Comparison of ENCODE assay signal across 12 cellular contexts in the genomic region with DNA sequence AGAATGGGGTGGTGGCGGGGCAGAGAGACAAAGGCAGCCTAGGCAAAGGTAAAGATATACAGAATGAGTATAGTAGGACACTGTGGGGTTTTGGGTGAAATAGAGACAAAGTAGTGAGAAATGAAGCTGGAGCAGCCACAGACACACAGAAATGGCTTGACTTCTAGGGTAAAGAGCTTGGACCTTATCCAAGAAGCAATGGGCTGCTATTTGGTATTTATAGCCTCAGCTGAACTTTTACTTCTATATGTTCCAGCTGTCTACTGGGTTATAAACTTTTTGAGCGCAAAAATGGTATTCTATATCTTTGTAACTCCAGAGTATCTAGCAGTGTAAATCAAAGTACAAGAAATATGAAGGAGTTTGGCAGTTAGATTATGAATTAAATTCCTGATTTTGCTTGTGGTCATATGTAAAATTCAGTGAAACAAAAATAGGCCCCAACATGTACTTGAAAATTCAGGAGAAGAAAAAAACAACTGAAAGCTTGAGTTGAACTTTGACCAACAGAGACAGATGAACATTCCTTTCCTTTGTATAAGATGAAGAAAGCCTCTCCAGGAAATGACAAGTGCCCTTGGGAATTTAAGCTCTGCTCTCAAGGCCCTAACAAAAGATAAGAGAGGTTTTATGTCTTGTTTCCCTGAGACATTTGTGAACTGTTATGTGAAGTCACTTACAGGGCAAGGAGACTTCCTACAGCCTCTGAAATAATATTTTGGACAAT.
DNase-seq lines count a peak whose midpoint lies in the region; ATAC-seq and TF ChIP-seq lines count a peak whose summit lies in the region.
"Had no signal": no experiment of that assay in that cellular context is flagged by ENCODE, and none has a peak within 500 bp of the region (broad histone marks: within the 10 kb centered on the region; RNA-seq: fewer than 3 reads in every experiment).

No MANE protein-coding gene starts in this region.

- H3K4me3 ChIP-seq in HUES48 (ENCODE audit: low read depth, low read length) (peak overlapping the region; percentile 16; the same call in 1 of the 2 replicates), mammary epithelial cell (replicated peaks in 1 of 3; ENCODE audit: insufficient read depth in 1 of 3, low read depth in 2 of 3, low read length in 3 of 3) (no peak overlapping the region)
- H3K4me3 ChIP-seq: testis had no signal

- no peak for ATAC-seq in GM21528 (IDR thresholded peaks at IDR 0.05; ENCODE audit: low FRiP score, unreplicated experiment)

- BruUV-seq in mammary epithelial cell (replicated peaks; lab: Mats Ljungman, UMichigan): no TSS peak

- H2AFZ ChIP-seq in mammary epithelial cell (ENCODE audit: low read depth, low read length): peak overlapping the region; percentile 54

- dilution Hi-C loops in mammary epithelial cell (cut with HindIII; ENCODE audit: low sequenced_read_pairs): no loop called here

- in situ Hi-C loops in mammary epithelial cell (cut with MboI; ENCODE audit: low sequenced_read_pairs in 2 of 2): no loop called here

- DNase-seq in AG08396 (ENCODE audit: low spot score): peak; percentile 63
- peak; percentile 77 for DNase-seq in mammary epithelial cell
- DNase-seq in left kidney (ENCODE audit: low read depth, low spot score): peak; percentile 46
- DNase-seq in NCI-H1105 (lab: John Stamatoyannopoulos, UW): no peak
- DNase-seq in HuH-7.5 (ENCODE audit: low spot score): no peak
- DNase-seq in activated CD4-positive, alpha-beta T cell treated with anti-CD3 and anti-CD28 coated beads for 1 hour: no peak
- DNase-seq: activated T-cell treated with anti-CD3 and anti-CD28 coated beads, Interleukin-2, amount 50 U/mL, for 24 hours; SHP77 treated with DMSO at 0.1 percent for 48 hours; testis had no signal

- intact Hi-C loops in mammary epithelial cell (cut with micrococcal nuclease): loop anchor here (1.0 to 2.0 kb wide), 2 partner anchors 27 to 376 kb away; no protein-coding TSS in a partner anchor

- peak overlapping the region; percentile 71 for H3K4me2 ChIP-seq in mammary epithelial cell (ENCODE audit: insufficient read depth, low read depth, low read length)
- H3K4me2 ChIP-seq: KMS-11 had no signal

- CTCF ChIA-PET in mammary epithelial cell (lab: Charles Lee; ENCODE audit: low non-redundant PET): interaction anchor here (0.6 kb wide), 1 partner anchor 8 kb away, joined by 18 read pairs; no protein-coding TSS in a partner anchor

- H3K27ac ChIP-seq in HUES48 (ENCODE audit: low read depth, low read length) (peak overlapping the region; percentile 94), mammary epithelial cell (ENCODE audit: insufficient read depth, low read depth, low read length) (peak overlapping the region; percentile 60)
- H3K27ac ChIP-seq: KMS-11, testis had no signal

- H3K9ac ChIP-seq in HUES48 (ENCODE audit: low read depth, low read length) (peak overlapping the region; percentile 50), mammary epithelial cell (ENCODE audit: insufficient read depth, low read length) (no peak overlapping the region)
- H3K9ac ChIP-seq: KMS-11 had no signal

- H3K36me3 ChIP-seq in HUES48 (ENCODE audit: control insufficient read depth, insufficient read depth, low read length) (no peaks in the 10 kb centered on the region), mammary epithelial cell (ENCODE audit: insufficient read depth, low read length) (no peaks in the 10 kb centered on the region)

- H3K4me1 ChIP-seq in HUES48 (ENCODE audit: control insufficient read depth, insufficient read depth, low read length): peaks cover 36% of the 10 kb centered on the region
- H3K4me1 ChIP-seq in mammary epithelial cell (ENCODE audit: insufficient read depth, low read length): peaks cover 30% of the 10 kb centered on the region
- H3K4me1 ChIP-seq: testis had no signal

- 97% methylated on average over 2 of the region's 2 CpGs for WGBS in mammary epithelial cell (ENCODE audit: low coverage, missing lambda C conversion rate)

- no peak for TF ChIP-seq CTCF in mammary epithelial cell (conservative IDR thresholded peaks at IDR 0.05 in 1 of 2, IDR thresholded peaks at IDR 0.05 in 1 of 2; ENCODE audit: extremely low read depth in 1 of 2, insufficient read depth in 1 of 2, low read depth in 1 of 2, low read length in 2 of 2)

- H3K79me2 ChIP-seq in mammary epithelial cell (ENCODE audit: insufficient read depth, low read length): no peaks in the 10 kb centered on the region

- H3K27me3 ChIP-seq in HUES48 (ENCODE audit: control insufficient read depth, insufficient read depth, low read length): peaks cover 4% of the 10 kb centered on the region; the same call in 1 of the 2 replicates
- no peaks in the 10 kb centered on the region for H3K27me3 ChIP-seq in mammary epithelial cell (ENCODE audit: insufficient read depth, low read length)
- H3K27me3 ChIP-seq: testis had no signal

- no peaks in the 10 kb centered on the region for H4K20me1 ChIP-seq in mammary epithelial cell (ENCODE audit: insufficient read depth, low read length)

- 0 out of 2 replicates have a peak, but pooled peaks cover 5% of the 10 kb centered on the region for H3K9me3 ChIP-seq in HUES48 (ENCODE audit: control insufficient read depth, insufficient read depth, low read length)
- H3K9me3 ChIP-seq in mammary epithelial cell (replicated peaks; ENCODE audit: insufficient read depth, low read length): no peaks in the 10 kb centered on the region
- H3K9me3 ChIP-seq: testis had no signal

Comparison
In these comparisons a context has a peak if more than half of its experiments do, and no peak if none do; other contexts are left out.
1. DNase-seq: peak in AG08396 (single experiment), mammary epithelial cell (single experiment) and left kidney (single experiment); none in NCI-H1105 (single experiment), HuH-7.5 (single experiment) and activated CD4-positive, alpha-beta T cell treated with anti-CD3 and anti-CD28 coated beads for 1 hour (single experiment).